9 cellular contexts compared by ENCODE assay signal in the genomic region with DNA sequence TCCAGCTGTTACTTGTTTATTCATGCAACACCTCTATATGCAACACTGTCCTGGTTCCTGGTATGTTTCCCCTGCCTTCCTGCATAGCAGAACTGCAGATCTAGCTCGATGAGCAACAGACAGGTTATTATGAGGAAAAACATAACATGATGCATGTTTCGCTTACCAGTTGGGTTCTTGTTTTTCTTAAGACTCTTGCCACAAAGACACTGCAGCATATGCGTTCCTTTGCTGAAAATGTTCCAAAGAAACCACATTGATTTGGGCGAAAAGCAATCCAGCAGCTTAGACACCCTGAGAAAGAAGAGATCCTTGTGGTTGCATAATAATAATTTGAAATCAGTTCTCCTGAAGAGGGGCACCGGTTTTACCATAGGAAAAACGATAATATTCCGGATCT. TPM values are rescaled to one million over a fixed set of nuclear protein-coding genes. Genes with fewer than 3 reads are reported as not detected.
DNase-seq lines count a peak whose midpoint lies in the region; ATAC-seq and TF ChIP-seq lines count a peak whose summit lies in the region.
"Had no signal": no experiment of that assay in that cellular context is flagged by ENCODE, and none has a peak within 500 bp of the region (broad histone marks: within the 10 kb centered on the region; RNA-seq: fewer than 3 reads in every experiment).

No MANE protein-coding gene starts in this region.

- CTCF ChIA-PET in activated CD4-positive, alpha-beta memory T cell treated with anti-CD3 and anti-CD28 coated beads for 36 hours (lab: Charles Lee): interaction anchor here (0.6 to 1.4 kb wide), 3 partner anchors 94 to 642 kb away, joined by 3 to 4 read pairs (median 4); no protein-coding TSS in a partner anchor

- no peak overlapping the region for H3K27ac ChIP-seq in parathyroid adenoma
- H3K27ac ChIP-seq: VCaP had no signal

- no peak overlapping the region for H3K27ac Mint-ChIP-seq in activated CD4-positive, alpha-beta memory T cell treated with anti-CD3 and anti-CD28 coated beads for 36 hours

- no peaks in the 10 kb centered on the region for H3K9me3 ChIP-seq in parathyroid adenoma (ENCODE audit: control insufficient read depth, low read length)

- H3K79me2 ChIP-seq in parathyroid adenoma: no peaks in the 10 kb centered on the region

- TF ChIP-seq CTCF in GM13976 (IDR thresholded peaks at IDR 0.05; ENCODE audit: borderline replicate concordance, control extremely low read depth, extremely low read depth, insufficient read depth, missing control alignments) (no peak), parathyroid adenoma (IDR thresholded peaks at IDR 0.05) (no peak), GM10266 (IDR thresholded peaks at IDR 0.05; ENCODE audit: control insufficient read depth, insufficient read depth, low read depth, missing control alignments) (no peak)

- no peaks in the 10 kb centered on the region for H3K9me3 Mint-ChIP-seq in activated CD4-positive, alpha-beta memory T cell treated with anti-CD3 and anti-CD28 coated beads for 36 hours

- peak overlapping the region; percentile 62 for H3K4me3 ChIP-seq in parathyroid adenoma (ENCODE audit: low read depth, low read length)

- no peaks in the 10 kb centered on the region for H3K27me3 ChIP-seq in parathyroid adenoma (ENCODE audit: control insufficient read depth, insufficient read depth, low read length)

- H3K4me1 ChIP-seq in parathyroid adenoma: no peaks in the 10 kb centered on the region

- no peaks in the 10 kb centered on the region for H3K36me3 ChIP-seq in parathyroid adenoma (ENCODE audit: control insufficient read depth, insufficient read depth, low read length)

- H3K36me3 Mint-ChIP-seq in activated CD4-positive, alpha-beta memory T cell treated with anti-CD3 and anti-CD28 coated beads for 36 hours: no peaks in the 10 kb centered on the region

- ATAC-seq in HG03521 (IDR thresholded peaks at IDR 0.05; ENCODE audit: unreplicated experiment): no peak

- H3K4me1 Mint-ChIP-seq in activated CD4-positive, alpha-beta memory T cell treated with anti-CD3 and anti-CD28 coated beads for 36 hours (ENCODE audit: low read depth): peaks cover 26% of the 10 kb centered on the region

- in situ Hi-C loops in GM13976 (cut with MboI; ENCODE audit: low sequenced_read_pairs, unreplicated experiment): no loop called here

- peak overlapping the region; percentile 62 for H3K4me3 Mint-ChIP-seq in activated CD4-positive, alpha-beta memory T cell treated with anti-CD3 and anti-CD28 coated beads for 36 hours

- H3K4me2 ChIP-seq in parathyroid adenoma (ENCODE audit: low read length): peak overlapping the region; percentile 85

- POLR2A ChIA-PET in activated CD4-positive, alpha-beta memory T cell treated with anti-CD3 and anti-CD28 coated beads for 36 hours (lab: Charles Lee): no interaction called here

- DNase-seq in GM13976 (ENCODE audit: low spot score): peak; percentile 31
- no peak for DNase-seq in activated CD4-positive, alpha-beta memory T cell treated with anti-CD3 and anti-CD28 coated beads for 36 hours
- DNase-seq in fibroblast of peridontal ligament (ENCODE audit: extremely low read depth): peak; percentile 5
- DNase-seq in iPS-NIHi11 (ENCODE audit: low spot score): no peak
- no peak for DNase-seq in GM10266 (ENCODE audit: extremely low spot score)
- no peak for DNase-seq in GOT3 (lab: John Stamatoyannopoulos, UW)

- intact Hi-C loops in activated CD4-positive, alpha-beta memory T cell treated with anti-CD3 and anti-CD28 coated beads for 36 hours (cut with micrococcal nuclease): loop anchor here (5.0 kb wide), 2 partner anchors 156 to 774 kb away; no protein-coding TSS in a partner anchor

- H3K27me3 Mint-ChIP-seq in activated CD4-positive, alpha-beta memory T cell treated with anti-CD3 and anti-CD28 coated beads for 36 hours: peaks cover 48% of the 10 kb centered on the region

- H2AFZ ChIP-seq in parathyroid adenoma: peak overlapping the region; percentile 94

- H3K9ac ChIP-seq in parathyroid adenoma: no peak overlapping the region

RNA-seq across cellular contexts. Expression of gene FGF14, which starts 0.5 kb away (rescaled TPM):
- not detected for total RNA-seq in activated CD4-positive, alpha-beta memory T cell treated with anti-CD3 and anti-CD28 coated beads for 36 hours

Comparison
In these comparisons a context has a peak if more than half of its experiments do, and no peak if none do; other contexts are left out.
1. DNase-seq: peak in GM13976 (single experiment) and fibroblast of peridontal ligament (single experiment); none in activated CD4-positive, alpha-beta memory T cell treated with anti-CD3 and anti-CD28 coated beads for 36 hours (single experiment), iPS-NIHi11 (single experiment), GM10266 (single experiment) and GOT3 (single experiment).